Comparison of ENCODE assay signal across 1 cellular context in genomic region chr19:54464624-54465266, GRCh38.
A peak's percentile ranks its signal among the peaks of the same experiment; 100 is the strongest.
TF ChIP-seq lines count a peak whose summit lies in the region.

No MANE protein-coding gene starts in this region.

TF ChIP-seq in HepG2, 621 proteins besides CTCF, POLR2A, EP300 and RAD21 (continued from another document and continues in another):
- peak; percentile 78 for TF ChIP-seq RBM39 (IDR thresholded peaks at IDR 0.05; ENCODE audit: low read depth, low read length, poor library complexity, severe bottlenecking)
- TF ChIP-seq AGO2 (optimal IDR thresholded peaks at IDR 0.05; ENCODE audit: low read depth, low read length): peak; percentile 76
- TF ChIP-seq, protein P1, sequence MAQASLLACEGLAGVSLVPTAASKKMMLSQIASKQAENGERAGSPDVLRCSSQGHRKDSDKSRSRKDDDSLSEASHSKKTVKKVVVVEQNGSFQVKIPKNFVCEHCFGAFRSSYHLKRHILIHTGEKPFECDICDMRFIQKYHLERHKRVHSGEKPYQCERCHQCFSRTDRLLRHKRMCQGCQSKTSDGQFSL (CRISPR knock-in tag; IDR thresholded peaks at IDR 0.05): peak; percentile 89
- 0 out of 2 replicates have a peak, but pooled peaks have one; percentile 62 for TF ChIP-seq ZNF761 (CRISPR knock-in tag; conservative IDR thresholded peaks at IDR 0.05)
- TF ChIP-seq, protein P2, sequence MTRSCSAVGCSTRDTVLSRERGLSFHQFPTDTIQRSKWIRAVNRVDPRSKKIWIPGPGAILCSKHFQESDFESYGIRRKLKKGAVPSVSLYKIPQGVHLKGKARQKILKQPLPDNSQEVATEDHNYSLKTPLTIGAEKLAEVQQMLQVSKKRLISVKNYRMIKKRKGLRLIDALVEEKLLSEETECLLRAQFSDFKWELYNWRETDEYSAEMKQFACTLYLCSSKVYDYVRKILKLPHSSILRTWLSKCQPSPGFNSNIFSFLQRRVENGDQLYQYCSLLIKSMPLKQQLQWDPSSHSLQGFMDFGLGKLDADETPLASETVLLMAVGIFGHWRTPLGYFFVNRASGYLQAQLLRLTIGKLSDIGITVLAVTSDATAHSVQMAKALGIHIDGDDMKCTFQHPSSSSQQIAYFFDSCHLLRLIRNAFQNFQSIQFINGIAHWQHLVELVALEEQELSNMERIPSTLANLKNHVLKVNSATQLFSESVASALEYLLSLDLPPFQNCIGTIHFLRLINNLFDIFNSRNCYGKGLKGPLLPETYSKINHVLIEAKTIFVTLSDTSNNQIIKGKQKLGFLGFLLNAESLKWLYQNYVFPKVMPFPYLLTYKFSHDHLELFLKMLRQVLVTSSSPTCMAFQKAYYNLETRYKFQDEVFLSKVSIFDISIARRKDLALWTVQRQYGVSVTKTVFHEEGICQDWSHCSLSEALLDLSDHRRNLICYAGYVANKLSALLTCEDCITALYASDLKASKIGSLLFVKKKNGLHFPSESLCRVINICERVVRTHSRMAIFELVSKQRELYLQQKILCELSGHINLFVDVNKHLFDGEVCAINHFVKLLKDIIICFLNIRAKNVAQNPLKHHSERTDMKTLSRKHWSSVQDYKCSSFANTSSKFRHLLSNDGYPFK (CRISPR knock-in tag; IDR thresholded peaks at IDR 0.05; ENCODE audit: borderline replicate concordance): peak; percentile 65; the same call in 1 of the 2 replicates
- TF ChIP-seq HNRNPH1 (optimal IDR thresholded peaks at IDR 0.05; ENCODE audit: low read depth, low read length): no peak
- no peak for TF ChIP-seq SIX1 (CRISPR knock-in tag; IDR thresholded peaks at IDR 0.05; ENCODE audit: borderline replicate concordance)
- peak; percentile 55 for TF ChIP-seq KDM5B (CRISPR knock-in tag; IDR thresholded peaks at IDR 0.05; ENCODE audit: borderline replicate concordance)
- TF ChIP-seq TAF1 (CRISPR knock-in tag; IDR thresholded peaks at IDR 0.05): peak; percentile 75
- TF ChIP-seq MLXIP (CRISPR knock-in tag; IDR thresholded peaks at IDR 0.05; ENCODE audit: borderline replicate concordance): 0 out of 2 replicates have a peak, but pooled peaks have one; percentile 27
- peak; percentile 45; the same call in 1 of the 2 replicates for TF ChIP-seq MYC (CRISPR knock-in tag; IDR thresholded peaks at IDR 0.05; ENCODE audit: borderline replicate concordance)
- peak; percentile 53; the same call in 1 of the 2 replicates for TF ChIP-seq ZMYM4 (CRISPR knock-in tag; IDR thresholded peaks at IDR 0.05)
- peak; percentile 32; the same call in 1 of the 2 replicates for TF ChIP-seq FOXJ3 (CRISPR knock-in tag; IDR thresholded peaks at IDR 0.05; ENCODE audit: borderline replicate concordance)
- peak; percentile 91 for TF ChIP-seq ZFX (CRISPR knock-in tag; IDR thresholded peaks at IDR 0.05; ENCODE audit: low read depth)
- TF ChIP-seq MXI1 (IDR thresholded peaks at IDR 0.05; ENCODE audit: borderline replicate concordance, low read depth, low read length): peak; percentile 50; the same call in 1 of the 3 replicates
- TF ChIP-seq, protein P3, sequence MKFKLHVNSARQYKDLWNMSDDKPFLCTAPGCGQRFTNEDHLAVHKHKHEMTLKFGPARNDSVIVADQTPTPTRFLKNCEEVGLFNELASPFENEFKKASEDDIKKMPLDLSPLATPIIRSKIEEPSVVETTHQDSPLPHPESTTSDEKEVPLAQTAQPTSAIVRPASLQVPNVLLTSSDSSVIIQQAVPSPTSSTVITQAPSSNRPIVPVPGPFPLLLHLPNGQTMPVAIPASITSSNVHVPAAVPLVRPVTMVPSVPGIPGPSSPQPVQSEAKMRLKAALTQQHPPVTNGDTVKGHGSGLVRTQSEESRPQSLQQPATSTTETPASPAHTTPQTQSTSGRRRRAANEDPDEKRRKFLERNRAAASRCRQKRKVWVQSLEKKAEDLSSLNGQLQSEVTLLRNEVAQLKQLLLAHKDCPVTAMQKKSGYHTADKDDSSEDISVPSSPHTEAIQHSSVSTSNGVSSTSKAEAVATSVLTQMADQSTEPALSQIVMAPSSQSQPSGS (CRISPR knock-in tag; IDR thresholded peaks at IDR 0.05): 0 out of 2 replicates have a peak, but pooled peaks have one; percentile 13
- peak; percentile 11; the same call in 1 of the 2 replicates for TF ChIP-seq SALL1 (CRISPR knock-in tag; IDR thresholded peaks at IDR 0.05)
- 0 out of 2 replicates have a peak, but pooled peaks have one; percentile 55 for TF ChIP-seq ZFP90 (CRISPR knock-in tag; IDR thresholded peaks at IDR 0.05; ENCODE audit: borderline replicate concordance)
- TF ChIP-seq ZNF777 (CRISPR knock-in tag; IDR thresholded peaks at IDR 0.05): peak; percentile 43; the same call in 1 of the 2 replicates
- TF ChIP-seq THAP11 (CRISPR knock-in tag; IDR thresholded peaks at IDR 0.05): peak; percentile 72
- TF ChIP-seq ATF7 (IDR thresholded peaks at IDR 0.05): no peak
- TF ChIP-seq ATF7 (CRISPR knock-in tag; IDR thresholded peaks at IDR 0.05): 0 out of 2 replicates have a peak, but pooled peaks have one; percentile 53
- TF ChIP-seq, protein P4, sequence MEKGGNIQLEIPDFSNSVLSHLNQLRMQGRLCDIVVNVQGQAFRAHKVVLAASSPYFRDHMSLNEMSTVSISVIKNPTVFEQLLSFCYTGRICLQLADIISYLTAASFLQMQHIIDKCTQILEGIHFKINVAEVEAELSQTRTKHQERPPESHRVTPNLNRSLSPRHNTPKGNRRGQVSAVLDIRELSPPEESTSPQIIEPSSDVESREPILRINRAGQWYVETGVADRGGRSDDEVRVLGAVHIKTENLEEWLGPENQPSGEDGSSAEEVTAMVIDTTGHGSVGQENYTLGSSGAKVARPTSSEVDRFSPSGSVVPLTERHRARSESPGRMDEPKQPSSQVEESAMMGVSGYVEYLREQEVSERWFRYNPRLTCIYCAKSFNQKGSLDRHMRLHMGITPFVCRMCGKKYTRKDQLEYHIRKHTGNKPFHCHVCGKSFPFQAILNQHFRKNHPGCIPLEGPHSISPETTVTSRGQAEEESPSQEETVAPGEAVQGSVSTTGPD (CRISPR knock-in tag; IDR thresholded peaks at IDR 0.05): no peak
- no peak; the same call in 1 of the 2 replicates for TF ChIP-seq FOSL2 (CRISPR knock-in tag; IDR thresholded peaks at IDR 0.05)
- TF ChIP-seq SKI (IDR thresholded peaks at IDR 0.05; ENCODE audit: partially characterized antibody): peak; percentile 55
- TF ChIP-seq, protein P5, sequence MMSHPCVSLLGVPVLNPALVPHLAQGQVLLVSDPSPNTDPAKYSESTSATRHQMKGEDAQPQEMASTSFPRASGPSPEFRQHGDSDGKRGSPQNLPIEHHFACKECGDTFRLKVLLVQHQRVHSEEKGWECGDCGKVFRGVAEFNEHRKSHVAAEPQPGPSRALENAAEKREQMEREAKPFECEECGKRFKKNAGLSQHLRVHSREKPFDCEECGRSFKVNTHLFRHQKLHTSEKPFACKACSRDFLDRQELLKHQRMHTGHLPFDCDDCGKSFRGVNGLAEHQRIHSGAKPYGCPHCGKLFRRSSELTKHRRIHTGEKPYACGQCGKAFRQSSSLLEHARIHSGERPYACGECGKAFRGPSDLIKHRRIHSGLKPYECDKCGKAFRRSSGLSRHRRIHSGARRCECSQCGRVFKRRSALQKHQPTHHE (CRISPR knock-in tag; IDR thresholded peaks at IDR 0.05; ENCODE audit: borderline replicate concordance): no peak
- peak; percentile 35; the same call in 1 of the 2 replicates for TF ChIP-seq PRDM15 (CRISPR knock-in tag; IDR thresholded peaks at IDR 0.05)
- TF ChIP-seq RBFOX2 (IDR thresholded peaks at IDR 0.05; ENCODE audit: low read depth, low read length): peak; percentile 89
- peak; percentile 83 for TF ChIP-seq GABPB1 (CRISPR knock-in tag; IDR thresholded peaks at IDR 0.05)
- peak; percentile 58 for TF ChIP-seq MED8 (CRISPR knock-in tag; IDR thresholded peaks at IDR 0.05; ENCODE audit: insufficient replicate concordance)
- no peak for TF ChIP-seq FOXO4 (CRISPR knock-in tag; conservative IDR thresholded peaks at IDR 0.05)
- no peak for TF ChIP-seq NCOA1 (CRISPR knock-in tag; IDR thresholded peaks at IDR 0.05)
- TF ChIP-seq ZNF451 (CRISPR knock-in tag; IDR thresholded peaks at IDR 0.05): 0 out of 2 replicates have a peak, but pooled peaks have one; percentile 40
- TF ChIP-seq ZNF124 (CRISPR knock-in tag; IDR thresholded peaks at IDR 0.05): no peak
- TF ChIP-seq XBP1 (CRISPR knock-in tag; IDR thresholded peaks at IDR 0.05): 0 out of 2 replicates have a peak, but pooled peaks have one; percentile 28
- TF ChIP-seq ZSCAN29 (CRISPR knock-in tag; conservative IDR thresholded peaks at IDR 0.05): no peak
- TF ChIP-seq MEIS1 (CRISPR knock-in tag; IDR thresholded peaks at IDR 0.05; ENCODE audit: borderline replicate concordance): peak; percentile 92; the same call in 1 of the 2 replicates
- TF ChIP-seq POGZ (CRISPR knock-in tag; IDR thresholded peaks at IDR 0.05): peak; percentile 40
- TF ChIP-seq ZNF768 (CRISPR knock-in tag; IDR thresholded peaks at IDR 0.05): peak; percentile 70; the same call in 1 of the 2 replicates
- 0 out of 2 replicates have a peak, but pooled peaks have one; percentile 30 for TF ChIP-seq ZNF546 (CRISPR knock-in tag; conservative IDR thresholded peaks at IDR 0.05)
- TF ChIP-seq ZNF570 (CRISPR knock-in tag; IDR thresholded peaks at IDR 0.05; ENCODE audit: borderline replicate concordance): no peak
- TF ChIP-seq FOXC1 (CRISPR knock-in tag; IDR thresholded peaks at IDR 0.05; ENCODE audit: borderline replicate concordance): peak; percentile 66; the same call in 1 of the 2 replicates
- 0 out of 2 replicates have a peak, but pooled peaks have one; percentile 47 for TF ChIP-seq ZBTB4 (CRISPR knock-in tag; IDR thresholded peaks at IDR 0.05; ENCODE audit: borderline replicate concordance)
